Comparison of ENCODE assay signal across 10 cellular contexts in the genomic region with DNA sequence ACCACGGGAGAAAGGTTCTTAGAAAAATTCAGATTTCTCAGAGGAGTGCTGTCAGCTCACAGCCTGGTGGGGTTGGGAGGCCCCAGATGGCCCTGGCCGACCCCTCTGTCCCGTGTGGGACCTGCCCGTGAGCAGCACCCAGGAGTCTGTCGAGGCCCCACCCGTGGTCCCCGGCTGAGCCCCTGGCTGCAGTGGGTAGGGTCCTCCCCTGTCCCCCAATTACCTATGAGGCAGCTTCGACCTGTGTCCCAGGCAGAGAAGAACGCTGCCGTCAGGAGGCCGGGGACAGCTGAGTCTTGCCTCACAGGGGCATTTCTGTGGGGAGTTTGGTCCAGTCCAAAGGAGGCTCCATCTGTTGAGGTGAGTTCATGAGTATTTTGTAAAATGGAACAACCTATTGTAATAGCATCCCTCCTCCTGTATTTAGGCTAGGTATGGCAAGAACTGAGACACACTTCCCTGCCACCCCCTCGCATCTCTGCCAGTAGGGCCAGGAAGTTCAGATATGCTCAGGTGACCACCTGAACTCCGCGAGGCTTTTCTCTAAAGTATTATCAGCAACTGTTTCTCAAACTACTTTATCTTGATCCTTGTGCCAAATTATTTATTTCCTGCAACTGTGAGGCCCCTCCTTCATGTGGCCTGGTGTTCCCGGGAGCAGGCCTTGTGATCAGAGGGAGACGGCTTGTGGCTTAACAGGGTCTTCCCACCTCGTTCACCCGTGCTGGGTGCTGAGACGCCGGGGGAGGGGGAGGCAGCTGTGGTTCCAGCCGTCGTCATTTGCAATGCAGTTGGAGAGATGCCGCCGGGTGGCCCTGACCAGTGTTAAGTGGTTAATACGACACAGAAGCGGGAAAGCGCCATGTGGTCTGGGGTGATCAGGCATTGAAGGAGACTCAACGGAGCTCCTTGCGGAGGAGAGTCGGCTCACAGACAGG. TPM values are rescaled to one million over a fixed set of nuclear protein-coding genes. Genes with fewer than 3 reads are reported as not detected.
A peak's percentile ranks its signal among the peaks of the same experiment; 100 is the strongest.
DNase-seq lines count a peak whose midpoint lies in the region; ATAC-seq and TF ChIP-seq lines count a peak whose summit lies in the region.
"Had no signal": no experiment of that assay in that cellular context is flagged by ENCODE, and none has a peak within 500 bp of the region (broad histone marks: within the 10 kb centered on the region; RNA-seq: fewer than 3 reads in every experiment).

No MANE protein-coding gene starts in this region.

- no peak for ATAC-seq in Right ventricle myocardium superior (ENCODE audit: poor library complexity)
- ATAC-seq in heart right ventricle: no peak
- no peak for ATAC-seq in upper lobe of left lung (ENCODE audit: low FRiP score in 2 of 2)
- no peak for ATAC-seq in GM19328 (IDR thresholded peaks at IDR 0.05; ENCODE audit: unreplicated experiment)

- H2BK12ac ChIP-seq in H9 (ENCODE audit: insufficient read length, low read depth, low read length): no peak overlapping the region

- TF ChIP-seq POLR2A in upper lobe of left lung (IDR thresholded peaks at IDR 0.05) (no peak), sigmoid colon (IDR thresholded peaks at IDR 0.05) (no peak)

- H3K27me3 ChIP-seq in heart right ventricle (peaks cover 25 to 81% (median 57%) of the 10 kb centered on the region in 7 donors), upper lobe of left lung (peaks cover 0 to 32% (median 11%) of the 10 kb centered on the region in 4 donors), H9 (ENCODE audit: insufficient read depth, low read length) (peaks cover 27% of the 10 kb centered on the region; the same call in 1 of the 2 replicates), sigmoid colon (peaks cover 23 to 66% (median 48%) of the 10 kb centered on the region in 3 donors)

- no peak overlapping the region for H2AK5ac ChIP-seq in H9 (ENCODE audit: insufficient read length, low read length)

- H3K4me1 Mint-ChIP-seq in H9: peaks cover 13 to 15% of the 10 kb centered on the region in 2 experiments

- H3K9me3 Mint-ChIP-seq in H9: peaks cover 0 to 2% of the 10 kb centered on the region in 2 experiments; a peak in 1 of 5 replicates

- H2BK20ac ChIP-seq in H9 (ENCODE audit: low read depth, low read length, poor library complexity, severe bottlenecking): no peak overlapping the region

- H2BK120ac ChIP-seq in H9 (ENCODE audit: low read depth, low read length, poor library complexity, severe bottlenecking): no peak overlapping the region

- 60 to 65% methylated on average over 30 of the region's 30 CpGs for WGBS in heart right ventricle, 2 donors
- WGBS in upper lobe of left lung, 2 donors: 64% methylated on average over 27 to 30 of the region's 30 CpGs
- WGBS in H9 (ENCODE audit: extremely low coverage, insufficient read length, low lambda C conversion rate): no CpG with 5 or more reads among the region's 30 CpGs
- 58 to 68% methylated on average over 30 of the region's 30 CpGs for WGBS in sigmoid colon, 2 donors

- H3K36me3 ChIP-seq in heart right ventricle: no peaks in the 10 kb centered on the region
- H3K36me3 ChIP-seq in upper lobe of left lung: no peaks in the 10 kb centered on the region
- H3K36me3 ChIP-seq in sigmoid colon: no peaks in the 10 kb centered on the region

- H3K4me1 ChIP-seq in heart right ventricle (peaks cover 4 to 22% (median 19%) of the 10 kb centered on the region in 9 donors), upper lobe of left lung (peaks cover 21 to 29% (median 25%) of the 10 kb centered on the region in 4 donors), H9 (ENCODE audit: insufficient read depth, low read length) (no peaks in the 10 kb centered on the region; the same call in 1 of the 2 replicates), sigmoid colon (peaks cover 0 to 26% (median 24%) of the 10 kb centered on the region in 4 donors)

- no peak overlapping the region for H3K27ac ChIP-seq in heart right ventricle
- peak overlapping the region in 1 of 4 donors; percentile 72 for H3K27ac ChIP-seq in upper lobe of left lung
- no peak overlapping the region for H3K27ac ChIP-seq in H9 (ENCODE audit: insufficient read length, low read depth, low read length)
- H3K27ac ChIP-seq in sigmoid colon: no peak overlapping the region

- H3K4me3 ChIP-seq in heart right ventricle (peak overlapping the region in 3 of 10 donors; percentile 55 to 68 (median 57)), epithelial cell of esophagus (ENCODE audit: low read length) (no peak overlapping the region), upper lobe of left lung (peak overlapping the region in 3 of 4 donors; percentile 50 to 70 (median 60)), sigmoid colon (no peak overlapping the region)

- no peak overlapping the region; a peak in 1 of 7 replicates for H3K27ac Mint-ChIP-seq in H9

- H3K36me3 Mint-ChIP-seq in H9 (ENCODE audit: insufficient read depth in 1 of 3, low read depth in 3 of 3): peaks cover 0 to 2% (median 0%) of the 10 kb centered on the region in 3 experiments; a peak in 1 of 7 replicates

- H3K79me2 ChIP-seq in H9 (ENCODE audit: insufficient read depth, low read length): no peaks in the 10 kb centered on the region

- H3K4me2 ChIP-seq in H9 (ENCODE audit: insufficient read depth, insufficient read length, low read length): no peak overlapping the region

- intact Hi-C loops in Right ventricle myocardium superior (cut with DNase I) (no loop called here), heart right ventricle (cut with DNase I) (no loop called here), sigmoid colon (cut with DNase I) (no loop called here)

- H3K23ac ChIP-seq in H9 (ENCODE audit: insufficient read length, low read depth, low read length): no peak overlapping the region

- H4K91ac ChIP-seq in H9 (ENCODE audit: insufficient read length, low read depth, low read length): no peak overlapping the region

- H3T11ph ChIP-seq in H9 (ENCODE audit: low read length): no peak overlapping the region

- no peaks in the 10 kb centered on the region for H3K79me1 ChIP-seq in H9 (ENCODE audit: insufficient read depth, low read depth, low read length, poor library complexity, severe bottlenecking)

- no peak overlapping the region for H2BK5ac ChIP-seq in H9 (ENCODE audit: insufficient read length, low read length)

- no peak for TF ChIP-seq CTCF in heart right ventricle (IDR thresholded peaks at IDR 0.05)
- TF ChIP-seq CTCF in epithelial cell of esophagus (IDR thresholded peaks at IDR 0.05; ENCODE audit: insufficient read depth, low read depth, low read length, missing control alignments): no peak
- TF ChIP-seq CTCF in upper lobe of left lung (IDR thresholded peaks at IDR 0.05): no peak
- TF ChIP-seq CTCF in H9 (conservative IDR thresholded peaks at IDR 0.05): no peak
- TF ChIP-seq CTCF in sigmoid colon (IDR thresholded peaks at IDR 0.05): no peak

- peak overlapping the region in 1 of 2 experiments; percentile 40; a peak in 2 of 5 replicates for H3K4me3 Mint-ChIP-seq in H9

- H2AFZ ChIP-seq in H9 (ENCODE audit: low read length): no peak overlapping the region

- TF ChIP-seq EP300 in upper lobe of left lung (IDR thresholded peaks at IDR 0.05) (no peak), sigmoid colon (IDR thresholded peaks at IDR 0.05) (no peak)

- H3K9me3 ChIP-seq in heart right ventricle (no peaks in the 10 kb centered on the region), upper lobe of left lung (no peaks in the 10 kb centered on the region), H9 (ENCODE audit: control insufficient read depth, low read depth, low read length) (no peaks in the 10 kb centered on the region), sigmoid colon (no peaks in the 10 kb centered on the region)

- no peak overlapping the region for H3K9ac ChIP-seq in H9 (ENCODE audit: extremely low read depth, insufficient read length, low read length)

- H2BK15ac ChIP-seq in H9 (ENCODE audit: low read depth, low read length): no peak overlapping the region

- no peak overlapping the region for H3K14ac ChIP-seq in H9 (ENCODE audit: insufficient read depth, low read length)

- peaks cover 11% of the 10 kb centered on the region for H3K23me2 ChIP-seq in H9 (ENCODE audit: insufficient read length, low read depth, low read length, poor library complexity, severe bottlenecking)

- H4K8ac ChIP-seq in H9 (replicated peaks; ENCODE audit: insufficient read length, low read depth, low read length): no peak overlapping the region

- peak; percentile 39 for DNase-seq in Right ventricle myocardium superior
- DNase-seq in heart right ventricle: no peak
- DNase-seq in OCI-M1 (lab: John Stamatoyannopoulos, UW): peak; percentile 53
- DNase-seq in epithelial cell of esophagus (ENCODE audit: low read depth): peak; percentile 27
- peak in 1 of 2 donors; percentile 73 for DNase-seq in upper lobe of left lung
- DNase-seq in H9: no peak
- no peak for DNase-seq in sigmoid colon
- DNase-seq: activated gamma-delta T cell treated with Interleukin-2 at 50 U/mL for 16 hours, foreskin melanocyte had no signal

- H4K20me1 ChIP-seq in H9 (ENCODE audit: control insufficient read depth, insufficient read depth, insufficient read length): no peaks in the 10 kb centered on the region

- H3K4ac ChIP-seq in H9 (ENCODE audit: low read depth, low read length): no peak overlapping the region

- no peak overlapping the region for H3K56ac ChIP-seq in H9 (ENCODE audit: insufficient read length, low read depth, low read length)

- H3K27me3 Mint-ChIP-seq in H9 (ENCODE audit: low read depth): peaks cover 78% of the 10 kb centered on the region

- no peak overlapping the region for H3K18ac ChIP-seq in H9 (ENCODE audit: insufficient read length, low read depth, low read length)

- H4K5ac ChIP-seq in H9 (ENCODE audit: insufficient read length, low read depth, low read length): no peak overlapping the region

RNA-seq across cellular contexts. Expression of a gene that starts 1.7 kb away (rescaled TPM):
- total RNA-seq in Right ventricle myocardium superior: 1.8 TPM
- total RNA-seq in heart right ventricle: 1 to 10 TPM in 1 of 10 donors, under 1 TPM in 7, not detected in 2; 0.07 to 1.2 (median 0.46) TPM
- under 1 TPM; 0.07 to 0.15 TPM for polyA plus RNA-seq in heart right ventricle
- 1 to 10 TPM; 1.3 to 8.6 (median 4.4) TPM for total RNA-seq in upper lobe of left lung
- 1.7 and 2.2 TPM in 2 replicates for total RNA-seq in H9 (2021)
- total RNA-seq in sigmoid colon: 1 to 10 TPM in 1 of 4 donors, under 1 TPM in 2, not detected in 1; under 0.01 to 1.4 (median 0.68) TPM
- 1 to 10 TPM in 2 of 3 donors, under 1 TPM in 1; 0.85 to 1.8 (median 1.2) TPM for polyA plus RNA-seq in sigmoid colon

RNA-seq across cellular contexts. Expression of a gene that starts 51.8 kb away (rescaled TPM):
- total RNA-seq in Right ventricle myocardium superior (32.4 TPM), heart right ventricle (10 to 100 TPM; 27.6 to 42.9 (median 35.6) TPM), upper lobe of left lung (10 to 100 TPM; 63.9 to 79.7 (median 73.5) TPM), H9 (2021) (84.9 and 91.5 TPM in 2 replicates), sigmoid colon (10 to 100 TPM; 47.6 to 69.1 (median 53.5) TPM)
- polyA plus RNA-seq in heart right ventricle (10 to 100 TPM; 51.2 to 85.9 TPM), sigmoid colon (100 to 1,000 TPM; 174 to 231 (median 182) TPM)

Comparison
In these comparisons a context has a peak if more than half of its experiments do, and no peak if none do; other contexts are left out.
1. DNase-seq: peak in Right ventricle myocardium superior (single experiment), OCI-M1 (single experiment) and epithelial cell of esophagus (single experiment); none in heart right ventricle (0 of 2), H9 (single experiment) and sigmoid colon (single experiment).
2. H3K4me3 ChIP-seq: peak in upper lobe of left lung (3 of 4); none in epithelial cell of esophagus (single experiment) and sigmoid colon (0 of 4).